23 cellular contexts compared by ENCODE assay signal in genomic region chr10:131314148-131314547, GRCh38. TPM values are rescaled to one million over a fixed set of nuclear protein-coding genes. Genes with fewer than 3 reads are reported as not detected.
"Had no signal": no experiment of that assay in that cellular context is flagged by ENCODE, and none has a peak within 500 bp of the region (broad histone marks: within the 10 kb centered on the region; RNA-seq: fewer than 3 reads in every experiment).

No MANE protein-coding gene starts in this region.

- H3K4me3 ChIP-seq: K562 had no signal

- DNase-seq: Kasumi-1, MM.1S, NCI-H1092 treated with DMSO at 0.1 percent for 48 hours, NCI-H1436, NCI-H187, NCI-H2029, NCI-H2081 treated with DMSO at 0.1 percent for 48 hours, NCI-H2171 treated with DMSO at 0.1 percent for 48 hours, NCI-H345, NCI-H446 treated with DMSO at 0.1 percent for 48 hours, NCI-H510A treated with DMSO at 0.1 percent for 48 hours, NCI-H526, NCI-H82, RPMI8226, SHP77, SK-N-SH, SW 1271, T-cell had no signal

- H3K9me3 ChIP-seq: SK-N-SH had no signal

- H3K9me3 Mint-ChIP-seq: T-cell had no signal

- H3K4me3 Mint-ChIP-seq: T-cell had no signal

- H3K36me3 Mint-ChIP-seq: T-cell had no signal

- ATAC-seq: K562, T-cell had no signal

- H3K9ac ChIP-seq: KMS-11, SK-N-SH had no signal

- H3K27ac Mint-ChIP-seq: IgD-negative memory B cell, T-cell had no signal

- H3K27ac ChIP-seq: HL-60, KMS-11 had no signal

RNA-seq across cellular contexts. Expression of gene TCERG1L, which starts 2.6 kb away (rescaled TPM):
- total RNA-seq: K562, M059J had no signal
- polyA plus RNA-seq: IgD-negative memory B cell, K562, SK-N-SH had no signal
